In genomic region chr16:11586856-11587642, GRCh38 we compare ENCODE assay signal across 8 cellular contexts. TPM values are rescaled to one million over a fixed set of nuclear protein-coding genes. Genes with fewer than 3 reads are reported as not detected.
DNase-seq lines count a peak whose midpoint lies in the region; FAIRE-seq and TF ChIP-seq lines count a peak whose summit lies in the region.

Gene LITAF (minus strand): TSS chr16:11586919. CDS start chr16:11556730, 30,189 bp downstream.

- WGBS in mesodermal cell (ENCODE audit: insufficient coverage in 2 of 2), 2 experiments, result 5 to 7% methylated on average over 57 to 61 of the region's 74 CpGs

- peaks cover 3% of the 10 kb centered on the region for H3K27me3 ChIP-seq in endocrine pancreas (ENCODE audit: control insufficient read depth, insufficient read depth, low read length)

- H3K36me3 ChIP-seq in endocrine pancreas (ENCODE audit: control insufficient read depth, insufficient read depth, low read length), result no peaks in the 10 kb centered on the region
- no peaks in the 10 kb centered on the region for H3K36me3 ChIP-seq in mesodermal cell (ENCODE audit: control insufficient read depth, insufficient read depth, low read length)

- peak within 1 kb of the TSS; percentile 34 for H3K9ac ChIP-seq in endocrine pancreas (ENCODE audit: control insufficient read depth, insufficient read depth, low read length)

- peak; percentile 32 for DNase-seq in GM04504 (ENCODE audit: low read depth)
- peak; percentile 78 for DNase-seq in H54 (ENCODE audit: insufficient read length, low spot score)
- peak; percentile 13 for DNase-seq in NCI-H1092 treated with DMSO at 0.1 percent for 48 hours (lab: John Stamatoyannopoulos, UW)
- DNase-seq in activated CD8-positive, alpha-beta memory T cell treated with anti-CD3 and anti-CD28 coated beads for 24 hours, result peak; percentile 88
- DNase-seq in stimulated activated CD8-positive, alpha-beta memory T cell treated with anti-CD3 and anti-CD28 coated beads, Interleukin-7, amount 100 ng/mL, for 48 hours (ENCODE audit: extremely low read depth in 1 of 2, low read depth in 1 of 2), result peak; percentile 46 to 51
- DNase-seq in dedifferentiated amniotic fluid mesenchymal stem cell (ENCODE audit: extremely low spot score), result no peak

- H3K4me3 ChIP-seq in endocrine pancreas (ENCODE audit: control insufficient read depth, insufficient read depth, low read length) (peak within 1 kb of the TSS; percentile 37), mesodermal cell (ENCODE audit: extremely low read depth, insufficient read depth, low read length, poor library complexity, severe bottlenecking) (peak within 1 kb of the TSS; percentile 72)

- H3K27ac ChIP-seq in mesodermal cell (ENCODE audit: low read depth, low read length, severe bottlenecking), result peak within 1 kb of the TSS; percentile 20

- no peak for FAIRE-seq in H54 (lab: Jason Lieb, UNC)

- peak; percentile 52 for TF ChIP-seq POLR2A in H54 (IDR thresholded peaks at IDR 0.05; ENCODE audit: low read depth, low read length)

- H3K4me1 ChIP-seq in endocrine pancreas (ENCODE audit: control insufficient read depth, insufficient read depth, low read length) (peaks cover 5% of the 10 kb centered on the region), mesodermal cell (ENCODE audit: control insufficient read depth, insufficient read depth, low read length, poor library complexity, severe bottlenecking) (peaks cover 13% of the 10 kb centered on the region)

- no peaks in the 10 kb centered on the region for H3K9me3 ChIP-seq in endocrine pancreas (ENCODE audit: control insufficient read depth, low read length)
- H3K9me3 ChIP-seq in mesodermal cell (ENCODE audit: control insufficient read depth, low read length), result no peaks in the 10 kb centered on the region

RNA-seq across cellular contexts. Expression of gene LITAF, which starts in this region (rescaled TPM):
- 112 TPM for polyA plus RNA-seq in mesodermal cell (2013, experiment 1 of 2)
- 88.5 TPM for polyA plus RNA-seq in mesodermal cell (2013, experiment 2 of 2)
